In genomic region chr16:29904947-29905346, GRCh38 we compare ENCODE assay signal across 33 cellular contexts. TPM values are rescaled to one million over a fixed set of nuclear protein-coding genes. Genes with fewer than 3 reads are reported as not detected.
"Had no signal": no experiment of that assay in that cellular context is flagged by ENCODE, and none has a peak within 500 bp of the region (broad histone marks: within the 10 kb centered on the region; RNA-seq: fewer than 3 reads in every experiment).

No MANE protein-coding gene starts in this region.

- H3K4me1 ChIP-seq: breast epithelium had no signal

- ATAC-seq: activated CD8-positive, alpha-beta T cell treated with anti-CD3 and anti-CD28 coated beads for 36 hours; activated naive CD4-positive, alpha-beta T cell treated with anti-CD3 and anti-CD28 coated beads, Interleukin-2, amount 50 U/mL, for 72 hours; activated T-cell treated with anti-CD3 and anti-CD28 coated beads, Interleukin-2, amount 50 U/mL, for 4 hours; activated T-cell treated with anti-CD3 and anti-CD28 coated beads, Interleukin-2, amount 50 U/mL, for 72 hours; activated T-helper 17 cell treated with anti-CD3 and anti-CD28 coated beads, Interleukin-2, amount 50 U/mL, for 72 hours; body of pancreas had no signal

- H3K36me3 ChIP-seq: adrenal gland, brain microvascular endothelial cell, breast epithelium had no signal

- H3K27me3 ChIP-seq: adrenal gland, body of pancreas, brain microvascular endothelial cell, breast epithelium had no signal

- H3K4me3 ChIP-seq: adrenal gland, body of pancreas, breast epithelium had no signal

- H3K27ac ChIP-seq: adrenal gland, body of pancreas, brain microvascular endothelial cell, breast epithelium, VCaP had no signal

- H3K9me3 ChIP-seq: adrenal gland, body of pancreas, breast epithelium had no signal

- FAIRE-seq: astrocyte, TTC549 had no signal

- DNase-seq: activated B cell treated with CpG ODN at 0.5 μM for 24 hours; activated CD4-positive, alpha-beta memory T cell treated with anti-CD3 and anti-CD28 coated beads for 36 hours; activated CD4-positive, alpha-beta T cell treated with anti-CD3 and anti-CD28 coated beads for 4 hours; activated CD4-positive, alpha-beta T cell treated with anti-CD3 and anti-CD28 coated beads, Interleukin-2, amount 10 ng/mL, durations not matched to agents 24 days and 14 days; activated CD4-positive, alpha-beta T cell treated with anti-CD3 and anti-CD28 coated beads, Interleukin-2, amount 50 U/mL, for 1 hour; activated CD4-positive, alpha-beta T cell treated with anti-CD3 and anti-CD28 coated beads, Interleukin-2, amount 50 U/mL, for 4 hours; activated CD4-positive, CD25-positive, alpha-beta regulatory T cell treated with anti-CD3 and anti-CD28 coated beads, Interleukin-2, amount 50 U/mL, for 72 hours; activated CD8-positive, alpha-beta memory T cell treated with anti-CD3 and anti-CD28 coated beads, Interleukin-2, amount 50 U/mL, for 4 hours; activated CD8-positive, alpha-beta T cell treated with anti-CD3 and anti-CD28 coated beads for 36 hours; activated effector memory CD4-positive, alpha-beta T cell treated with anti-CD3 and anti-CD28 coated beads, Interleukin-2, amount 50 U/mL, for 16 hours; activated gamma-delta T cell treated with Interleukin-2 at 50 U/mL for 16 hours; activated naive CD4-positive, alpha-beta T cell; activated naive CD4-positive, alpha-beta T cell treated with anti-CD3 and anti-CD28 coated beads for 36 hours; activated naive CD4-positive, alpha-beta T cell treated with anti-CD3 and anti-CD28 coated beads, Interleukin-2, amount 50 U/mL, for 16 hours; activated naive CD8-positive, alpha-beta T cell treated with anti-CD3 and anti-CD28 coated beads for 36 hours; activated T-cell treated with anti-CD3 and anti-CD28 coated beads for 4 hours; activated T-cell treated with anti-CD3 and anti-CD28 coated beads, Interleukin-2, amount 50 U/mL, for 1 hour; activated T-cell treated with anti-CD3 and anti-CD28 coated beads, Interleukin-2, amount 50 U/mL, for 4 hours; activated T-cell treated with anti-CD3 and anti-CD28 coated beads, Interleukin-2, amount 50 U/mL, for 72 hours; adrenal gland; amniotic stem cell; aorta; body of pancreas; brain microvascular endothelial cell; central memory CD4-positive, alpha-beta T cell; T-helper 2 cell; T-helper 9 cell had no signal

RNA-seq across cellular contexts. Expression of gene ASPHD1, which starts 4.7 kb away (rescaled TPM):
- total RNA-seq: activated B cell treated with CpG ODN at 0.5 μM for 24 hours had no signal

RNA-seq across cellular contexts. Expression of gene SEZ6L2, which starts 5.6 kb away (rescaled TPM):
- total RNA-seq: activated B cell treated with CpG ODN at 0.5 μM for 24 hours had no signal
